ENCODE assay signal across 9 cellular contexts in the genomic region with DNA sequence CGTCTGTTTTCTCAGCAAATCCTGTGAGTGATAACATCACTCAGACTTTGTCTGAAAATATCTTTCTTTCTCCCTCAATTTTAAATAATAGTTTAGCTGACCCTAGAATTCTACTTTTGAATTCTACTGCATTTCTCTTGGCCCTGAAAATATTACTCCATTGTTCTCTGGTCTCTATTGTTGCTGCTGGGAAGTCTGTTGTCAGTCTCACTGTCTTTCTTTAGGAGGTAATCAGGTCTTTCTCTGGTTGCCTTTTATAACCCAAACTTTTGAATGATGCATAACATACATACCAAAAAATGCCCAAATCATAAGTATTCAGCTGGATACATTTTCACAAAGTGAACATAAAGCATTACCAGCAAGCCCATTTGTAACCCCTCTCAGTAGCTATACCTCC.
"Had no signal": no experiment of that assay in that cellular context is flagged by ENCODE, and none has a peak within 500 bp of the region (broad histone marks: within the 10 kb centered on the region; RNA-seq: fewer than 3 reads in every experiment).

No MANE protein-coding gene starts in this region.

- H3K4me1 Mint-ChIP-seq: GM23338 had no signal

- H3K27ac ChIP-seq: HL-60, KMS-11 had no signal

- ATAC-seq: GM23338 had no signal

- H3K27ac Mint-ChIP-seq: GM23338, H9 had no signal

- FAIRE-seq: H1, H54 had no signal

- H3K4me3 Mint-ChIP-seq: GM23338, H9 had no signal

- H3K9ac ChIP-seq: KMS-11 had no signal

- H3K4me3 ChIP-seq: GM23338 had no signal

- H3K4me2 ChIP-seq: GM23338, KMS-11 had no signal

- H2AFZ ChIP-seq: GM23338 had no signal

- DNase-seq: H9, HCEC 1CT, IMR-90, KBM-7 had no signal
